17 cellular contexts compared by ENCODE assay signal in the genomic region with DNA sequence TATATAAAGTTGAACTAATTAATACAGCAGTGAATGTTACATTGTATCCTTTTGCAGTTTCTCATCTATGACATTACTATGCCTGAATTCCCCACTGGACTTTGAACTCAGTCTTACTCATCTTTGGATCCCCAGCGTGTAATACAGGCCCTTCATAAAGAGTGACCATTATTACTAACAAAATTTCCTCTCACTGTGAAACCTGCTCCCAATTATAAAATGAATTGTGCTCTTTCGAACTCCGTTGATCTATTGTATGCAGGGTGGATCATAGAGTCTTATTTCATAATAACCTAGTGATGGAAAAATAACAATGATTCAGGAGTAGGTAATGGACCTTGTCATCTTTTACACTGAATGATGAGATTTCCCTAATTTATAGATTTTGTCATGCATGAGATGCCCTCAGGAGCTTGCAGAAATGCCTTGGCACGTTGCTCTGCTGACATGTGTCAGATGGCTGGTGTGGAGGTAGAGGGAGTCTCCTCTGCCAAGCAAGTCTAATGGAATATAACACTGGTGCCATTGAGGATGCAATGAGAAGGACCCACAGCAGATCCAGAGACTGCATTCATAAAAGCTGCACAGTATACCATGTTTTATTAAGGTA. TPM values are rescaled to one million over a fixed set of nuclear protein-coding genes. Genes with fewer than 3 reads are reported as not detected.
DNase-seq lines count a peak whose midpoint lies in the region; FAIRE-seq and TF ChIP-seq lines count a peak whose summit lies in the region.
"Had no signal": no experiment of that assay in that cellular context is flagged by ENCODE, and none has a peak within 500 bp of the region (broad histone marks: within the 10 kb centered on the region; RNA-seq: fewer than 3 reads in every experiment).

No MANE protein-coding gene starts in this region.

- peak overlapping the region in 1 of 2 experiments; percentile 50; a peak in 2 of 4 replicates for H3K27ac ChIP-seq in SK-N-SH (ENCODE audit: low read depth in 2 of 2, low read length in 1 of 2)
- H3K27ac ChIP-seq: neutrophil, uterus had no signal

- no peak overlapping the region for H3K27ac Mint-ChIP-seq in activated T-helper 2 cell treated with anti-CD3 and anti-CD28 coated beads, Interferon-gamma antibody, Interleukin-2, Interleukin-4, amounts not matched to agents 10 μg/mL and 5 μg/mL and 100 μg/mL, durations not matched to agents 14 hours and 24 hours and 36 hours
- no peak overlapping the region for H3K27ac Mint-ChIP-seq in chondrocyte (ENCODE audit: unreplicated experiment)
- H3K27ac Mint-ChIP-seq: activated CD4-positive, alpha-beta T cell treated with anti-CD3 and anti-CD28 coated beads, Interleukin-2, amount 10 ng/mL, durations not matched to agents 7 days and 5 days; activated T-cell treated with anti-CD3 and anti-CD28 coated beads, Interleukin-2, amount 50 U/mL, for 72 hours; memory B cell; stimulated activated naive CD8-positive, alpha-beta T cell treated with anti-CD3 and anti-CD28 coated beads, Interleukin-15, Interleukin-2, amounts not matched to agents 100 ng/mL and 50 ng/mL, for 24 hours had no signal

- no peak overlapping the region for H3K4me3 ChIP-seq in SK-N-SH (ENCODE audit: low read depth in 2 of 2, low read length in 1 of 2)
- H3K4me3 ChIP-seq: uterus had no signal

- POLR2A ChIA-PET in SK-N-SH (lab: Yijun Ruan, JAX): no interaction called here

- 0 out of 2 replicates have a peak, but pooled peaks cover 3% of the 10 kb centered on the region for H4K20me1 ChIP-seq in SK-N-SH (ENCODE audit: insufficient read depth)

- peak; percentile 47 for DNase-seq in DMS79 (lab: John Stamatoyannopoulos, UW)
- DNase-seq in NCI-H146 treated with DMSO at 0.1 percent for 48 hours (lab: John Stamatoyannopoulos, UW; ENCODE audit: unreplicated experiment): peak; percentile 26
- no peak for DNase-seq in SK-N-SH
- no peak for DNase-seq in activated T-helper 2 cell treated with anti-CD3 and anti-CD28 coated beads, Interferon-gamma antibody, Interleukin-2, Interleukin-4, amounts not matched to agents 10 μg/mL and 5 μg/mL and 100 μg/mL, durations not matched to agents 14 hours and 24 hours and 36 hours (ENCODE audit: low spot score)
- DNase-seq in activated T-cell treated with anti-CD3 and anti-CD28 coated beads, Interleukin-2, amount 50 U/mL, for 48 hours: no peak
- DNase-seq in NK-92 treated with Interleukin-12 subunit alpha and Interleukin-12 subunit beta, amount 100 ng/mL, for 24 hours (lab: John Stamatoyannopoulos, UW): no peak
- no peak for DNase-seq in chondrocyte (ENCODE audit: low spot score)
- DNase-seq: activated CD4-positive, alpha-beta T cell treated with anti-CD3 and anti-CD28 coated beads, Interleukin-2, amount 10 ng/mL, durations not matched to agents 7 days and 5 days; activated T-cell treated with anti-CD3 and anti-CD28 coated beads, Interleukin-2, amount 50 U/mL, for 72 hours; C1 segment of cervical spinal cord; cortex of kidney; uterus had no signal

- no peak for TF ChIP-seq CTCF in SK-N-SH (IDR thresholded peaks at IDR 0.05)
- TF ChIP-seq CTCF in chondrocyte (IDR thresholded peaks at IDR 0.05): no peak

- peaks cover 6% of the 10 kb centered on the region for H3K36me3 Mint-ChIP-seq in activated T-helper 2 cell treated with anti-CD3 and anti-CD28 coated beads, Interferon-gamma antibody, Interleukin-2, Interleukin-4, amounts not matched to agents 10 μg/mL and 5 μg/mL and 100 μg/mL, durations not matched to agents 14 hours and 24 hours and 36 hours (ENCODE audit: low read depth)
- no peaks in the 10 kb centered on the region for H3K36me3 Mint-ChIP-seq in chondrocyte (ENCODE audit: low read depth)
- H3K36me3 Mint-ChIP-seq: memory B cell had no signal

- no peak overlapping the region for H3K4me2 ChIP-seq in SK-N-SH

- no peaks in the 10 kb centered on the region for H3K9me2 ChIP-seq in SK-N-SH

- H3K4me3 Mint-ChIP-seq in activated T-helper 2 cell treated with anti-CD3 and anti-CD28 coated beads, Interferon-gamma antibody, Interleukin-2, Interleukin-4, amounts not matched to agents 10 μg/mL and 5 μg/mL and 100 μg/mL, durations not matched to agents 14 hours and 24 hours and 36 hours (ENCODE audit: low read depth): no peak overlapping the region
- no peak overlapping the region for H3K4me3 Mint-ChIP-seq in chondrocyte (ENCODE audit: unreplicated experiment)
- H3K4me3 Mint-ChIP-seq: activated CD4-positive, alpha-beta T cell treated with anti-CD3 and anti-CD28 coated beads, Interleukin-2, amount 10 ng/mL, durations not matched to agents 7 days and 5 days; activated T-cell treated with anti-CD3 and anti-CD28 coated beads, Interleukin-2, amount 50 U/mL, for 72 hours; memory B cell; stimulated activated naive CD8-positive, alpha-beta T cell treated with anti-CD3 and anti-CD28 coated beads, Interleukin-15, Interleukin-2, amounts not matched to agents 100 ng/mL and 50 ng/mL, for 24 hours had no signal

- H3F3A ChIP-seq in SK-N-SH (replicated peaks; ENCODE audit: insufficient read depth): peaks cover 22% of the 10 kb centered on the region

- H3K9ac ChIP-seq in SK-N-SH: no peak overlapping the region

- 0 out of 4 replicates have a peak, but pooled peaks of 1 of the 2 experiments have one; percentile 11 for TF ChIP-seq EP300 in SK-N-SH (IDR thresholded peaks at IDR 0.05; ENCODE audit: borderline replicate concordance in 1 of 2, low read depth in 1 of 2, low read length in 1 of 2)

- H3K9me3 ChIP-seq in SK-N-SH: no peaks in the 10 kb centered on the region
- H3K9me3 ChIP-seq: neutrophil, uterus had no signal

- FAIRE-seq in islet of Langerhans (lab: Jason Lieb, UNC): peak; percentile 36
- FAIRE-seq: G401.6 had no signal

- H3K27me3 Mint-ChIP-seq in activated T-helper 2 cell treated with anti-CD3 and anti-CD28 coated beads, Interferon-gamma antibody, Interleukin-2, Interleukin-4, amounts not matched to agents 10 μg/mL and 5 μg/mL and 100 μg/mL, durations not matched to agents 14 hours and 24 hours and 36 hours (ENCODE audit: low read depth): no peaks in the 10 kb centered on the region
- no peaks in the 10 kb centered on the region for H3K27me3 Mint-ChIP-seq in chondrocyte (ENCODE audit: low read depth)
- H3K27me3 Mint-ChIP-seq: activated CD4-positive, alpha-beta T cell treated with anti-CD3 and anti-CD28 coated beads, Interleukin-2, amount 10 ng/mL, durations not matched to agents 7 days and 5 days; stimulated activated naive CD8-positive, alpha-beta T cell treated with anti-CD3 and anti-CD28 coated beads, Interleukin-15, Interleukin-2, amounts not matched to agents 100 ng/mL and 50 ng/mL, for 24 hours had no signal

- H3K4me1 Mint-ChIP-seq in activated T-helper 2 cell treated with anti-CD3 and anti-CD28 coated beads, Interferon-gamma antibody, Interleukin-2, Interleukin-4, amounts not matched to agents 10 μg/mL and 5 μg/mL and 100 μg/mL, durations not matched to agents 14 hours and 24 hours and 36 hours (ENCODE audit: low read depth): peaks cover 2% of the 10 kb centered on the region
- H3K4me1 Mint-ChIP-seq in chondrocyte (ENCODE audit: low read depth): peaks cover 24% of the 10 kb centered on the region
- H3K4me1 Mint-ChIP-seq: memory B cell had no signal

- H3K4me1 ChIP-seq in SK-N-SH (ENCODE audit: control insufficient read depth in 1 of 2, insufficient read depth in 2 of 2, low read depth in 1 of 2, low read length in 1 of 2): peaks cover 3 to 28% of the 10 kb centered on the region in 2 experiments; a peak in 2 of 4 replicates
- H3K4me1 ChIP-seq: uterus had no signal

- no peaks in the 10 kb centered on the region for H3K36me3 ChIP-seq in SK-N-SH (replicated peaks in 1 of 2; ENCODE audit: control insufficient read depth in 1 of 2, insufficient read depth in 2 of 2, low read length in 1 of 2)
- H3K36me3 ChIP-seq: neutrophil, uterus had no signal

- intact Hi-C loops in activated T-helper 2 cell treated with anti-CD3 and anti-CD28 coated beads, Interferon-gamma antibody, Interleukin-2, Interleukin-4, amounts not matched to agents 10 μg/mL and 5 μg/mL and 100 μg/mL, durations not matched to agents 14 hours and 24 hours and 36 hours (cut with micrococcal nuclease): no loop called here

- CTCF ChIA-PET in SK-N-SH (lab: Yijun Ruan, JAX): interaction anchor here (1.9 kb wide), 1 partner anchor 94 kb away, joined by 4 read pairs; no protein-coding TSS in a partner anchor

- WGBS in SK-N-SH (ENCODE audit: low lambda C conversion rate): 11% methylated on average over 4 of the region's 4 CpGs

- no peak for TF ChIP-seq RAD21 in SK-N-SH (IDR thresholded peaks at IDR 0.05; ENCODE audit: low read length)

- H2AFZ ChIP-seq in SK-N-SH (ENCODE audit: low read depth): no peak overlapping the region

- no peaks in the 10 kb centered on the region for H3K9me3 Mint-ChIP-seq in activated T-helper 2 cell treated with anti-CD3 and anti-CD28 coated beads, Interferon-gamma antibody, Interleukin-2, Interleukin-4, amounts not matched to agents 10 μg/mL and 5 μg/mL and 100 μg/mL, durations not matched to agents 14 hours and 24 hours and 36 hours
- H3K9me3 Mint-ChIP-seq in chondrocyte (ENCODE audit: low read depth): no peaks in the 10 kb centered on the region
- H3K9me3 Mint-ChIP-seq: activated CD4-positive, alpha-beta T cell treated with anti-CD3 and anti-CD28 coated beads, Interleukin-2, amount 10 ng/mL, durations not matched to agents 7 days and 5 days; activated T-cell treated with anti-CD3 and anti-CD28 coated beads, Interleukin-2, amount 50 U/mL, for 72 hours; memory B cell; stimulated activated naive CD8-positive, alpha-beta T cell treated with anti-CD3 and anti-CD28 coated beads, Interleukin-15, Interleukin-2, amounts not matched to agents 100 ng/mL and 50 ng/mL, for 24 hours had no signal

- no peaks in the 10 kb centered on the region for H3K27me3 ChIP-seq in SK-N-SH (ENCODE audit: insufficient read depth)
- H3K27me3 ChIP-seq: neutrophil, uterus had no signal

- H3K79me2 ChIP-seq in SK-N-SH (ENCODE audit: insufficient read depth): no peaks in the 10 kb centered on the region

TF ChIP-seq in SK-N-SH, 30 proteins besides CTCF, POLR2A, EP300 and RAD21 (continues in another document):
- TF ChIP-seq TCF12 (IDR thresholded peaks at IDR 0.05): peak; percentile 55
- peak; percentile 45; the same call in 1 of the 2 replicates for TF ChIP-seq PBX3 (IDR thresholded peaks at IDR 0.05)

RNA-seq across cellular contexts. Expression of gene B3GNT5, which starts 25.5 kb away (rescaled TPM):
- polyA plus RNA-seq in SK-N-SH (2012; rRNA removed): 4.7 and 6.0 TPM in 2 replicates
- 6.9 and 8.4 TPM in 2 replicates for polyA plus RNA-seq in SK-N-SH (2012; cell fraction: cytosol; rRNA removed)
- 2.6 and 5.7 TPM in 2 replicates for polyA plus RNA-seq in SK-N-SH (2012; cell fraction: nucleus; rRNA removed)
- 41.0 and 41.7 TPM in 2 replicates for total RNA-seq in activated T-helper 2 cell treated with anti-CD3 and anti-CD28 coated beads, Interferon-gamma antibody, Interleukin-2, Interleukin-4, amounts not matched to agents 10 μg/mL and 5 μg/mL and 100 μg/mL, durations not matched to agents 14 hours and 24 hours and 36 hours
- 12.3 to 21.2 TPM (median 19.9 TPM) in 3 replicates for total RNA-seq in chondrocyte

Comparison
In these comparisons a context has a peak if more than half of its experiments do, and no peak if none do; other contexts are left out.
1. DNase-seq: peak in DMS79 (single experiment) and NCI-H146 treated with DMSO at 0.1 percent for 48 hours (single experiment); none in SK-N-SH (single experiment), activated T-helper 2 cell treated with anti-CD3 and anti-CD28 coated beads, Interferon-gamma antibody, Interleukin-2, Interleukin-4, amounts not matched to agents 10 μg/mL and 5 μg/mL and 100 μg/mL, durations not matched to agents 14 hours and 24 hours and 36 hours (single experiment), activated T-cell treated with anti-CD3 and anti-CD28 coated beads, Interleukin-2, amount 50 U/mL, for 48 hours (0 of 2), NK-92 treated with Interleukin-12 subunit alpha and Interleukin-12 subunit beta, amount 100 ng/mL, for 24 hours (single experiment) and chondrocyte (single experiment).